8 cellular contexts compared by ENCODE assay signal in genomic region chr19:41861098-41861768, GRCh38. TPM values are rescaled to one million over a fixed set of nuclear protein-coding genes. Genes with fewer than 3 reads are reported as not detected.
DNase-seq lines count a peak whose midpoint lies in the region; ATAC-seq and TF ChIP-seq lines count a peak whose summit lies in the region.

No MANE protein-coding gene starts in this region.

- intact Hi-C loops in activated CD8-positive, alpha-beta T cell treated with anti-CD3 and anti-CD28 coated beads for 36 hours (cut with micrococcal nuclease) = no loop called here

- no peak for TF ChIP-seq EP300 in SK-N-SH (IDR thresholded peaks at IDR 0.05; ENCODE audit: borderline replicate concordance in 1 of 2, low read depth in 1 of 2, low read length in 1 of 2)

- peaks cover 26% of the 10 kb centered on the region for H3F3A ChIP-seq in SK-N-SH (replicated peaks; ENCODE audit: insufficient read depth)

- H3K27ac ChIP-seq in SK-N-SH (ENCODE audit: low read depth in 2 of 2, low read length in 1 of 2) (peak overlapping the region; percentile 97 to 99), iPS-18a (ENCODE audit: low read length) (peak overlapping the region; percentile 61), stomach smooth muscle (ENCODE audit: low read length) (peak overlapping the region; percentile 11)

- ATAC-seq in SK-N-SH treated with all-trans-retinoic acid at 6 μM for 48 hours = no peak
- ATAC-seq in activated CD8-positive, alpha-beta T cell treated with anti-CD3 and anti-CD28 coated beads for 36 hours = no peak

- no peaks in the 10 kb centered on the region for H3K27me3 Mint-ChIP-seq in activated CD8-positive, alpha-beta T cell treated with anti-CD3 and anti-CD28 coated beads for 36 hours

- peaks cover 51% of the 10 kb centered on the region for H4K20me1 ChIP-seq in SK-N-SH (ENCODE audit: insufficient read depth)

- H3K4me3 ChIP-seq in SK-N-SH (ENCODE audit: low read depth in 2 of 2, low read length in 1 of 2) (peak overlapping the region; percentile 83 to 93), iPS-18a (ENCODE audit: low read length) (peak overlapping the region; percentile 95), stomach smooth muscle (ENCODE audit: low read length in 2 of 2) (peak overlapping the region; percentile 76 to 95)

- no peak for TF ChIP-seq RAD21 in SK-N-SH (IDR thresholded peaks at IDR 0.05; ENCODE audit: low read length)

- CTCF ChIA-PET in SK-N-SH (lab: Yijun Ruan, JAX) = interaction anchor here (1.3 to 3.1 kb wide), 7 partner anchors 12 to 96 kb away, joined by 4 to 21 read pairs (median 9); partner anchors contain the start of genes ARHGEF1 and RABAC1
- CTCF ChIA-PET in activated CD8-positive, alpha-beta T cell treated with anti-CD3 and anti-CD28 coated beads for 36 hours (lab: Charles Lee) = interaction anchor here (0.9 to 4.2 kb wide), 6 partner anchors 10 to 174 kb away, joined by 3 to 48 read pairs (median 7); partner anchors contain the start of genes CD79A and RABAC1

- H3K4me3 Mint-ChIP-seq in activated CD8-positive, alpha-beta T cell treated with anti-CD3 and anti-CD28 coated beads for 36 hours = peak overlapping the region; percentile 83

- H3K9me3 ChIP-seq in SK-N-SH (no peaks in the 10 kb centered on the region), iPS-18a (ENCODE audit: control insufficient read depth, low read depth, low read length) (no peaks in the 10 kb centered on the region), stomach smooth muscle (ENCODE audit: control insufficient read depth in 2 of 2, low read length in 2 of 2) (no peaks in the 10 kb centered on the region)

- H3K9me2 ChIP-seq in SK-N-SH = no peaks in the 10 kb centered on the region

- 20% methylated on average over 10 of the region's 10 CpGs for WGBS in SK-N-SH (ENCODE audit: low lambda C conversion rate)

- H2AFZ ChIP-seq in SK-N-SH (ENCODE audit: low read depth) = no peak overlapping the region

- TF ChIP-seq CTCF in SK-N-SH (IDR thresholded peaks at IDR 0.05) = no peak
- no peak for TF ChIP-seq CTCF in activated CD8-positive, alpha-beta T cell treated with anti-CD3 and anti-CD28 coated beads for 36 hours (IDR thresholded peaks at IDR 0.05)

- POLR2A ChIA-PET in SK-N-SH (lab: Yijun Ruan, JAX) = interaction anchor here (0.7 to 2.1 kb wide), 4 partner anchors 9 to 96 kb away, joined by 3 to 13 read pairs (median 6); no protein-coding TSS in a partner anchor
- POLR2A ChIA-PET in activated CD8-positive, alpha-beta T cell treated with anti-CD3 and anti-CD28 coated beads for 36 hours (lab: Charles Lee) = interaction anchor here (0.6 to 7.5 kb wide), 17 partner anchors 10 to 133 kb away, joined by 3 to 169 read pairs (median 9); partner anchors contain the start of genes ARHGEF1, CD79A, ERFL and RABAC1

- peak overlapping the region; percentile 94 for H3K27ac Mint-ChIP-seq in activated CD8-positive, alpha-beta T cell treated with anti-CD3 and anti-CD28 coated beads for 36 hours

- no peak for DNase-seq in SK-N-SH
- no peak for DNase-seq in activated CD8-positive, alpha-beta T cell treated with anti-CD3 and anti-CD28 coated beads for 36 hours
- no peak for DNase-seq in T-helper 9 cell
- no peak for DNase-seq in GDM1 (lab: John Stamatoyannopoulos, UW)
- no peak for DNase-seq in NCI-H2081 (lab: John Stamatoyannopoulos, UW)

- peaks cover 47% of the 10 kb centered on the region for H3K4me1 Mint-ChIP-seq in activated CD8-positive, alpha-beta T cell treated with anti-CD3 and anti-CD28 coated beads for 36 hours (ENCODE audit: low read depth)

- peaks cover 4% of the 10 kb centered on the region; the same call in 1 of the 2 replicates for H3K27me3 ChIP-seq in SK-N-SH (ENCODE audit: insufficient read depth)
- no peaks in the 10 kb centered on the region for H3K27me3 ChIP-seq in iPS-18a (ENCODE audit: control insufficient read depth, insufficient read depth, low read length)
- H3K27me3 ChIP-seq in stomach smooth muscle (ENCODE audit: control insufficient read depth in 1 of 2, insufficient read depth in 2 of 2, low read length in 2 of 2) = no peaks in the 10 kb centered on the region

- H3K9me3 Mint-ChIP-seq in activated CD8-positive, alpha-beta T cell treated with anti-CD3 and anti-CD28 coated beads for 36 hours = no peaks in the 10 kb centered on the region

- peaks cover 52% of the 10 kb centered on the region for H3K36me3 Mint-ChIP-seq in activated CD8-positive, alpha-beta T cell treated with anti-CD3 and anti-CD28 coated beads for 36 hours (ENCODE audit: low read depth)

- H3K79me2 ChIP-seq in SK-N-SH (ENCODE audit: insufficient read depth) = peaks cover 62% of the 10 kb centered on the region

- H3K4me1 ChIP-seq in SK-N-SH (ENCODE audit: control insufficient read depth in 1 of 2, insufficient read depth in 2 of 2, low read depth in 1 of 2, low read length in 1 of 2) (peaks cover 40 to 42% of the 10 kb centered on the region in 2 experiments), iPS-18a (ENCODE audit: control insufficient read depth, low read depth, low read length) (peaks cover 18% of the 10 kb centered on the region), stomach smooth muscle (ENCODE audit: control insufficient read depth, insufficient read depth, low read length) (peaks cover 32% of the 10 kb centered on the region)

- H3K4me2 ChIP-seq in SK-N-SH = peak overlapping the region; percentile 88

- H3K9ac ChIP-seq in SK-N-SH (peak overlapping the region; percentile 98), iPS-18a (ENCODE audit: low read length) (peak overlapping the region; percentile 94), stomach smooth muscle (ENCODE audit: low read length in 2 of 2) (peak overlapping the region; percentile 87 to 98)

- H3K36me3 ChIP-seq in SK-N-SH (replicated peaks in 1 of 2; ENCODE audit: control insufficient read depth in 1 of 2, insufficient read depth in 2 of 2, low read length in 1 of 2) (peaks cover 46 to 57% of the 10 kb centered on the region in 2 experiments), iPS-18a (ENCODE audit: control insufficient read depth, low read depth, low read length) (peaks cover 52% of the 10 kb centered on the region), stomach smooth muscle (ENCODE audit: control insufficient read depth in 2 of 2, insufficient read depth in 2 of 2, low read length in 2 of 2) (peaks cover 29 to 37% of the 10 kb centered on the region in 2 donors)

TF ChIP-seq in SK-N-SH, 30 proteins besides CTCF, POLR2A, EP300 and RAD21 (continues in another document):
- TF ChIP-seq, protein P1, sequence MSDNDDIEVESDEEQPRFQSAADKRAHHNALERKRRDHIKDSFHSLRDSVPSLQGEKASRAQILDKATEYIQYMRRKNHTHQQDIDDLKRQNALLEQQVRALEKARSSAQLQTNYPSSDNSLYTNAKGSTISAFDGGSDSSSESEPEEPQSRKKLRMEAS (IDR thresholded peaks at IDR 0.05; ENCODE audit: low read depth) = no peak
- TF ChIP-seq RXRA (IDR thresholded peaks at IDR 0.05; ENCODE audit: borderline replicate concordance, low read depth) (no peak), SIN3A (IDR thresholded peaks at IDR 0.05; ENCODE audit: borderline replicate concordance, low read depth, low read length) (0 out of 2 replicates have a peak, but pooled peaks have one; percentile 16), YY1 (IDR thresholded peaks at IDR 0.05; ENCODE audit: low read depth) (no peak)

TF ChIP-seq in SK-N-SH treated with all-trans-retinoic acid at 6 μM for 48 hours, 23 proteins besides CTCF, POLR2A, EP300 and RAD21 (continues in another document):
- no peak for TF ChIP-seq ESRRG (CRISPR knock-in tag; IDR thresholded peaks at IDR 0.05)
- no peak for TF ChIP-seq TSHZ2 (CRISPR knock-in tag; IDR thresholded peaks at IDR 0.05)

RNA-seq across cellular contexts. Expression of gene RPS19, which starts 1.2 kb away (rescaled TPM):
- 2,819 and 3,310 TPM in 2 replicates for polyA plus RNA-seq in SK-N-SH (2012; rRNA removed)
- 1,050 and 3,295 TPM in 2 replicates for polyA plus RNA-seq in SK-N-SH (2012; cell fraction: cytosol; rRNA removed)
- 465 and 1,192 TPM in 2 replicates for polyA plus RNA-seq in SK-N-SH (2012; cell fraction: nucleus; rRNA removed)
- total RNA-seq in activated CD8-positive, alpha-beta T cell treated with anti-CD3 and anti-CD28 coated beads for 36 hours = 1,000 to 10,000 TPM; 3,454 to 3,479 TPM

RNA-seq across cellular contexts. Expression of gene CD79A, which starts 15.8 kb away (rescaled TPM):
- 0.20 and 0.31 TPM in 2 replicates for polyA plus RNA-seq in SK-N-SH (2012; rRNA removed)
- 0.08 and 0.12 TPM in 2 replicates for polyA plus RNA-seq in SK-N-SH (2012; cell fraction: cytosol; rRNA removed)
- polyA plus RNA-seq in SK-N-SH (2012; cell fraction: nucleus; rRNA removed) = 0.23 and 0.28 TPM in 2 replicates
- total RNA-seq in activated CD8-positive, alpha-beta T cell treated with anti-CD3 and anti-CD28 coated beads for 36 hours = 10 to 100 TPM; 19.3 to 21.0 TPM

RNA-seq across cellular contexts. Expression of gene DMRTC2, which starts 16.4 kb away (rescaled TPM):
- polyA plus RNA-seq in SK-N-SH (2012; rRNA removed) = not detected in 2 replicates
- not detected in 2 replicates for polyA plus RNA-seq in SK-N-SH (2012; cell fraction: cytosol; rRNA removed)
- polyA plus RNA-seq in SK-N-SH (2012; cell fraction: nucleus; rRNA removed) = not detected in 2 replicates
- not detected for total RNA-seq in activated CD8-positive, alpha-beta T cell treated with anti-CD3 and anti-CD28 coated beads for 36 hours

RNA-seq across cellular contexts. Expression of gene LYPD4, which starts 16.8 kb away (rescaled TPM):
- not detected in 2 replicates for polyA plus RNA-seq in SK-N-SH (2012; rRNA removed)
- not detected in 2 replicates for polyA plus RNA-seq in SK-N-SH (2012; cell fraction: cytosol; rRNA removed)
- polyA plus RNA-seq in SK-N-SH (2012; cell fraction: nucleus; rRNA removed) = not detected in 2 replicates
- not detected for total RNA-seq in activated CD8-positive, alpha-beta T cell treated with anti-CD3 and anti-CD28 coated beads for 36 hours

RNA-seq across cellular contexts. Expression of gene ARHGEF1, which starts 21.8 kb away (rescaled TPM):
- polyA plus RNA-seq in SK-N-SH (2012; rRNA removed) = 67.3 and 102 TPM in 2 replicates
- polyA plus RNA-seq in SK-N-SH (2012; cell fraction: cytosol; rRNA removed) = 35.5 and 50.9 TPM in 2 replicates
- polyA plus RNA-seq in SK-N-SH (2012; cell fraction: nucleus; rRNA removed) = 244 and 278 TPM in 2 replicates
- 100 to 1,000 TPM; 307 to 308 TPM for total RNA-seq in activated CD8-positive, alpha-beta T cell treated with anti-CD3 and anti-CD28 coated beads for 36 hours

Comparison
In these comparisons a context has a peak if more than half of its experiments do, and no peak if none do; other contexts are left out.
1. H3K27ac ChIP-seq: peak in every context shown above with its lines; median percentile 98 in SK-N-SH; 61 in iPS-18a; 11 in stomach smooth muscle.